In genomic region chr6:89792881-89793280, GRCh38 we compare ENCODE assay signal across 8 cellular contexts. TPM values are rescaled to one million over a fixed set of nuclear protein-coding genes. Genes with fewer than 3 reads are reported as not detected.
A peak's percentile ranks its signal among the peaks of the same experiment; 100 is the strongest.
DNase-seq lines count a peak whose midpoint lies in the region; ATAC-seq and TF ChIP-seq lines count a peak whose summit lies in the region.

No MANE protein-coding gene starts in this region.

- no peak overlapping the region for H2AFZ ChIP-seq in hepatocyte

- H3K4me3 ChIP-seq in WI38 (ENCODE audit: low read depth, low read length) (no peak overlapping the region), hepatocyte (no peak overlapping the region), upper lobe of right lung (no peak overlapping the region)

- H3K36me3 ChIP-seq in hepatocyte (replicated peaks; ENCODE audit: insufficient read depth, low read depth): no peaks in the 10 kb centered on the region
- peaks cover 61% of the 10 kb centered on the region for H3K36me3 ChIP-seq in upper lobe of right lung

- H3K4me1 ChIP-seq in hepatocyte (ENCODE audit: insufficient read depth): peaks cover 8% of the 10 kb centered on the region
- H3K4me1 ChIP-seq in upper lobe of right lung: no peaks in the 10 kb centered on the region

- intact Hi-C loops in upper lobe of right lung (cut with DNase I): no loop called here

- H3K4me2 ChIP-seq in hepatocyte: no peak overlapping the region

- DNase-seq in activated naive CD4-positive, alpha-beta T cell treated with Interleukin-2 at 50 U/mL for 16 hours: no peak
- DNase-seq in M059J (ENCODE audit: low read depth) (peak; percentile 23), hepatocyte (ENCODE audit: low spot score) (peak; percentile 53), upper lobe of right lung (no peak), cerebellar nuclear complex (lab: John Stamatoyannopoulos, UW) (no peak)

- H3K27ac Mint-ChIP-seq in activated naive CD4-positive, alpha-beta T cell treated with anti-CD3 and anti-CD28 coated beads, Interleukin-2, amount 50 U/mL, for 24 hours: peak overlapping the region; percentile 77

- H3K9me2 ChIP-seq in hepatocyte (replicated peaks; ENCODE audit: insufficient read depth): no peaks in the 10 kb centered on the region

- H3K27me3 ChIP-seq in hepatocyte: no peaks in the 10 kb centered on the region
- no peaks in the 10 kb centered on the region for H3K27me3 ChIP-seq in upper lobe of right lung

- H3K79me2 ChIP-seq in hepatocyte: no peaks in the 10 kb centered on the region

- no peaks in the 10 kb centered on the region for H3K9me3 Mint-ChIP-seq in activated naive CD4-positive, alpha-beta T cell treated with anti-CD3 and anti-CD28 coated beads, Interleukin-2, amount 50 U/mL, for 24 hours

- H3K27ac ChIP-seq in hepatocyte (no peak overlapping the region), upper lobe of right lung (no peak overlapping the region)

- H3K9me3 ChIP-seq in hepatocyte (ENCODE audit: low read depth) (no peaks in the 10 kb centered on the region), upper lobe of right lung (no peaks in the 10 kb centered on the region)

- H3K4me1 Mint-ChIP-seq in activated naive CD4-positive, alpha-beta T cell treated with anti-CD3 and anti-CD28 coated beads, Interleukin-2, amount 50 U/mL, for 24 hours: peaks cover 31% of the 10 kb centered on the region

- peak; percentile 27; the same call in 1 of the 2 replicates for TF ChIP-seq CTCF in WI38 (IDR thresholded peaks at IDR 0.05; ENCODE audit: low read depth, low read length)
- peak; percentile 52 for TF ChIP-seq CTCF in hepatocyte (IDR thresholded peaks at IDR 0.05; ENCODE audit: poor library complexity)
- TF ChIP-seq CTCF in upper lobe of right lung (IDR thresholded peaks at IDR 0.05): peak; percentile 28

- ATAC-seq in GM21723 (IDR thresholded peaks at IDR 0.05; ENCODE audit: unreplicated experiment) (peak; percentile 74), upper lobe of right lung (peak; percentile 73)

- 38% methylated on average over 2 of the region's 2 CpGs for WGBS in hepatocyte (ENCODE audit: low lambda C conversion rate, missing lambda C conversion rate)

- H4K20me1 ChIP-seq in hepatocyte (ENCODE audit: insufficient read depth, poor library complexity, severe bottlenecking): no peaks in the 10 kb centered on the region

- H3K4me3 Mint-ChIP-seq in activated naive CD4-positive, alpha-beta T cell treated with anti-CD3 and anti-CD28 coated beads, Interleukin-2, amount 50 U/mL, for 24 hours: peak overlapping the region; percentile 73

- no peaks in the 10 kb centered on the region for H3K27me3 Mint-ChIP-seq in activated naive CD4-positive, alpha-beta T cell treated with anti-CD3 and anti-CD28 coated beads, Interleukin-2, amount 50 U/mL, for 24 hours

- peaks cover 25% of the 10 kb centered on the region for H3K36me3 Mint-ChIP-seq in activated naive CD4-positive, alpha-beta T cell treated with anti-CD3 and anti-CD28 coated beads, Interleukin-2, amount 50 U/mL, for 24 hours

RNA-seq across cellular contexts. Expression of gene MDN1, which starts 26.7 kb away (rescaled TPM):
- 3.5 and 8.7 TPM in 2 replicates for total RNA-seq in M059J (2014; rRNA removed; shearing (Covaris generic))
- 20.8 and 20.9 TPM in 2 replicates for total RNA-seq in hepatocyte
- 8.0 and 10.8 TPM in 2 replicates for polyA plus RNA-seq in hepatocyte
- total RNA-seq in upper lobe of right lung: 35.1 TPM

RNA-seq across cellular contexts. Expression of gene CASP8AP2, which starts 36.8 kb away (rescaled TPM):
- total RNA-seq in M059J (2014; rRNA removed; shearing (Covaris generic)): 9.3 and 11.4 TPM in 2 replicates
- 12.0 and 14.1 TPM in 2 replicates for total RNA-seq in hepatocyte
- polyA plus RNA-seq in hepatocyte: 8.6 and 10.3 TPM in 2 replicates
- 16.5 TPM for total RNA-seq in upper lobe of right lung

Comparison
In these comparisons a context has a peak if more than half of its experiments do, and no peak if none do; other contexts are left out.
1. DNase-seq: peak in M059J (single experiment) and hepatocyte (single experiment); none in activated naive CD4-positive, alpha-beta T cell treated with Interleukin-2 at 50 U/mL for 16 hours (single experiment), upper lobe of right lung (single experiment) and cerebellar nuclear complex (0 of 2).
2. Peak in every context shown above with its lines, with median percentiles within 50 percentile points of each other: CTCF ChIP-seq.